In genomic region chr2:170929686-170930050, GRCh38 we compare ENCODE assay signal across 1 cellular context.
TF ChIP-seq lines count a peak whose summit lies in the region.

No MANE protein-coding gene starts in this region.

TF ChIP-seq in GM23338, 12 proteins besides CTCF, POLR2A, EP300 and RAD21 (continued from another document):
- TF ChIP-seq, protein P1, sequence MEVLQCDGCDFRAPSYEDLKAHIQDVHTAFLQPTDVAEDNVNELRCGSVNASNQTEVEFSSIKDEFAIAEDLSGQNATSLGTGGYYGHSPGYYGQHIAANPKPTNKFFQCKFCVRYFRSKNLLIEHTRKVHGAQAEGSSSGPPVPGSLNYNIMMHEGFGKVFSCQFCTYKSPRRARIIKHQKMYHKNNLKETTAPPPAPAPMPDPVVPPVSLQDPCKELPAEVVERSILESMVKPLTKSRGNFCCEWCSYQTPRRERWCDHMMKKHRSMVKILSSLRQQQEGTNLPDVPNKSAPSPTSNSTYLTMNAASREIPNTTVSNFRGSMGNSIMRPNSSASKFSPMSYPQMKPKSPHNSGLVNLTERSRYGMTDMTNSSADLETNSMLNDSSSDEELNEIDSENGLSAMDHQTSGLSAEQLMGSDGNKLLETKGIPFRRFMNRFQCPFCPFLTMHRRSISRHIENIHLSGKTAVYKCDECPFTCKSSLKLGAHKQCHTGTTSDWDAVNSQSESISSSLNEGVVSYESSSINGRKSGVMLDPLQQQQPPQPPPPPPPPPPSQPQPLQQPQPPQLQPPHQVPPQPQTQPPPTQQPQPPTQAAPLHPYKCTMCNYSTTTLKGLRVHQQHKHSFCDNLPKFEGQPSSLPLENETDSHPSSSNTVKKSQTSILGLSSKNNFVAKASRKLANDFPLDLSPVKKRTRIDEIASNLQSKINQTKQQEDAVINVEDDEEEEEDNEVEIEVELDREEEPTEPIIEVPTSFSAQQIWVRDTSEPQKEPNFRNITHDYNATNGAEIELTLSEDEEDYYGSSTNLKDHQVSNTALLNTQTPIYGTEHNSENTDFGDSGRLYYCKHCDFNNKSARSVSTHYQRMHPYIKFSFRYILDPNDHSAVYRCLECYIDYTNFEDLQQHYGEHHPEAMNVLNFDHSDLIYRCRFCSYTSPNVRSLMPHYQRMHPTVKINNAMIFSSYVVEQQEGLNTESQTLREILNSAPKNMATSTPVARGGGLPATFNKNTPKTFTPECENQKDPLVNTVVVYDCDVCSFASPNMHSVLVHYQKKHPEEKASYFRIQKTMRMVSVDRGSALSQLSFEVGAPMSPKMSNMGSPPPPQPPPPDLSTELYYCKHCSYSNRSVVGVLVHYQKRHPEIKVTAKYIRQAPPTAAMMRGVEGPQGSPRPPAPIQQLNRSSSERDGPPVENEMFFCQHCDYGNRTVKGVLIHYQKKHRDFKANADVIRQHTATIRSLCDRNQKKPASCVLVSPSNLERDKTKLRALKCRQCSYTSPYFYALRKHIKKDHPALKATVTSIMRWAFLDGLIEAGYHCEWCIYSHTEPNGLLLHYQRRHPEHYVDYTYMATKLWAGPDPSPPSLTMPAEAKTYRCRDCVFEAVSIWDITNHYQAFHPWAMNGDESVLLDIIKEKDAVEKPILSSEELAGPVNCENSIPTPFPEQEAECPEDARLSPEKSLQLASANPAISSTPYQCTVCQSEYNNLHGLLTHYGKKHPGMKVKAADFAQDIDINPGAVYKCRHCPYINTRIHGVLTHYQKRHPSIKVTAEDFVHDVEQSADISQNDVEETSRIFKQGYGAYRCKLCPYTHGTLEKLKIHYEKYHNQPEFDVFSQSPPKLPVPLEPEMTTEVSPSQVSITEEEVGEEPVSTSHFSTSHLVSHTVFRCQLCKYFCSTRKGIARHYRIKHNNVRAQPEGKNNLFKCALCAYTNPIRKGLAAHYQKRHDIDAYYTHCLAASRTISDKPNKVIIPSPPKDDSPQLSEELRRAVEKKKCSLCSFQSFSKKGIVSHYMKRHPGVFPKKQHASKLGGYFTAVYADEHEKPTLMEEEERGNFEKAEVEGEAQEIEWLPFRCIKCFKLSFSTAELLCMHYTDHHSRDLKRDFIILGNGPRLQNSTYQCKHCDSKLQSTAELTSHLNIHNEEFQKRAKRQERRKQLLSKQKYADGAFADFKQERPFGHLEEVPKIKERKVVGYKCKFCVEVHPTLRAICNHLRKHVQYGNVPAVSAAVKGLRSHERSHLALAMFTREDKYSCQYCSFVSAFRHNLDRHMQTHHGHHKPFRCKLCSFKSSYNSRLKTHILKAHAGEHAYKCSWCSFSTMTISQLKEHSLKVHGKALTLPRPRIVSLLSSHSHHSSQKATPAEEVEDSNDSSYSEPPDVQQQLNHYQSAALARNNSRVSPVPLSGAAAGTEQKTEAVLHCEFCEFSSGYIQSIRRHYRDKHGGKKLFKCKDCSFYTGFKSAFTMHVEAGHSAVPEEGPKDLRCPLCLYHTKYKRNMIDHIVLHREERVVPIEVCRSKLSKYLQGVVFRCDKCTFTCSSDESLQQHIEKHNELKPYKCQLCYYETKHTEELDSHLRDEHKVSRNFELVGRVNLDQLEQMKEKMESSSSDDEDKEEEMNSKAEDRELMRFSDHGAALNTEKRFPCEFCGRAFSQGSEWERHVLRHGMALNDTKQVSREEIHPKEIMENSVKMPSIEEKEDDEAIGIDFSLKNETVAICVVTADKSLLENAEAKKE (CRISPR knock-in tag; IDR thresholded peaks at IDR 0.05): no peak
- no peak for TF ChIP-seq EZH2 (IDR thresholded peaks at IDR 0.05; ENCODE audit: low read depth, unreplicated experiment)
